ENCODE assay signal across 1 cellular context in the genomic region with DNA sequence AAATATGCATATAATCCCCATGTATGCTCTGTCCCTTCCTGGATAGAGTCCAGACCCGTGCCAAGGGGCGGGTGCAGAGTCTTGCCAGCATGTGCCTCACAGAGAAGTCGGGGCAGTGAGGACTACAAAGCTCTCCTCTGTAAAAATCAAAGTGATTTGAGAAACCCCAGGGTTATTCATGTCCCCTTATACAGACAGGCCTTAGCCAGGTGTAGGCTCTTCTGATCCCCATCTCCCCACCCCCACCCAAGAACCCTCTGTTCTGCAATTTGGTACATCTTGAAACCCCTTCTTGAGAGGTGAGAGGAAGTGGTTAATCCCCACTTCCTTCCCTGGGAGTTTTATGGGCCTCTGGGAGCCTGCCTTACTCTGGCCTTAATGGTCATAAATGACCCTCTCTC.
TF ChIP-seq lines count a peak whose summit lies in the region.

No MANE protein-coding gene starts in this region.

TF ChIP-seq in GM12878, 131 proteins besides CTCF, POLR2A, EP300 and RAD21:
- TF ChIP-seq MAX (IDR thresholded peaks at IDR 0.05; ENCODE audit: low read depth, low read length), result no peak
- TF ChIP-seq HDAC2 (IDR thresholded peaks at IDR 0.05), result no peak
- TF ChIP-seq RUNX3 (IDR thresholded peaks at IDR 0.05; ENCODE audit: low read length), result peak; percentile 85
- no peak for TF ChIP-seq SREBF2 (IDR thresholded peaks at IDR 0.05; ENCODE audit: low read length)
- TF ChIP-seq E2F4 (IDR thresholded peaks at IDR 0.05; ENCODE audit: low read depth, low read length), result no peak
- TF ChIP-seq CBX3 (IDR thresholded peaks at IDR 0.05; ENCODE audit: borderline replicate concordance, low read depth), result no peak
- TF ChIP-seq SPI1 (IDR thresholded peaks at IDR 0.05; ENCODE audit: borderline replicate concordance, insufficient read depth, low read depth, low read length), result peak; percentile 66; the same call in 1 of the 2 replicates
- TF ChIP-seq, protein P1, sequence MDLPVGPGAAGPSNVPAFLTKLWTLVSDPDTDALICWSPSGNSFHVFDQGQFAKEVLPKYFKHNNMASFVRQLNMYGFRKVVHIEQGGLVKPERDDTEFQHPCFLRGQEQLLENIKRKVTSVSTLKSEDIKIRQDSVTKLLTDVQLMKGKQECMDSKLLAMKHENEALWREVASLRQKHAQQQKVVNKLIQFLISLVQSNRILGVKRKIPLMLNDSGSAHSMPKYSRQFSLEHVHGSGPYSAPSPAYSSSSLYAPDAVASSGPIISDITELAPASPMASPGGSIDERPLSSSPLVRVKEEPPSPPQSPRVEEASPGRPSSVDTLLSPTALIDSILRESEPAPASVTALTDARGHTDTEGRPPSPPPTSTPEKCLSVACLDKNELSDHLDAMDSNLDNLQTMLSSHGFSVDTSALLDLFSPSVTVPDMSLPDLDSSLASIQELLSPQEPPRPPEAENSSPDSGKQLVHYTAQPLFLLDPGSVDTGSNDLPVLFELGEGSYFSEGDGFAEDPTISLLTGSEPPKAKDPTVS (IDR thresholded peaks at IDR 0.05; ENCODE audit: low read depth, low read length), result no peak
- peak in 1 of 2 experiments; percentile 69; a peak in 2 of 4 replicates for TF ChIP-seq ETV6 (conservative IDR thresholded peaks at IDR 0.05 in 1 of 2, IDR thresholded peaks at IDR 0.05 in 1 of 2; ENCODE audit: borderline replicate concordance in 1 of 2, low read depth in 1 of 2)
- TF ChIP-seq, protein P2, sequence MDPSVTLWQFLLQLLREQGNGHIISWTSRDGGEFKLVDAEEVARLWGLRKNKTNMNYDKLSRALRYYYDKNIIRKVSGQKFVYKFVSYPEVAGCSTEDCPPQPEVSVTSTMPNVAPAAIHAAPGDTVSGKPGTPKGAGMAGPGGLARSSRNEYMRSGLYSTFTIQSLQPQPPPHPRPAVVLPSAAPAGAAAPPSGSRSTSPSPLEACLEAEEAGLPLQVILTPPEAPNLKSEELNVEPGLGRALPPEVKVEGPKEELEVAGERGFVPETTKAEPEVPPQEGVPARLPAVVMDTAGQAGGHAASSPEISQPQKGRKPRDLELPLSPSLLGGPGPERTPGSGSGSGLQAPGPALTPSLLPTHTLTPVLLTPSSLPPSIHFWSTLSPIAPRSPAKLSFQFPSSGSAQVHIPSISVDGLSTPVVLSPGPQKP (IDR thresholded peaks at IDR 0.05; ENCODE audit: low read depth, low read length), result no peak
- peak; percentile 65; the same call in 1 of the 2 replicates for TF ChIP-seq EED (IDR thresholded peaks at IDR 0.05; ENCODE audit: low read depth)
- TF ChIP-seq, protein P3, sequence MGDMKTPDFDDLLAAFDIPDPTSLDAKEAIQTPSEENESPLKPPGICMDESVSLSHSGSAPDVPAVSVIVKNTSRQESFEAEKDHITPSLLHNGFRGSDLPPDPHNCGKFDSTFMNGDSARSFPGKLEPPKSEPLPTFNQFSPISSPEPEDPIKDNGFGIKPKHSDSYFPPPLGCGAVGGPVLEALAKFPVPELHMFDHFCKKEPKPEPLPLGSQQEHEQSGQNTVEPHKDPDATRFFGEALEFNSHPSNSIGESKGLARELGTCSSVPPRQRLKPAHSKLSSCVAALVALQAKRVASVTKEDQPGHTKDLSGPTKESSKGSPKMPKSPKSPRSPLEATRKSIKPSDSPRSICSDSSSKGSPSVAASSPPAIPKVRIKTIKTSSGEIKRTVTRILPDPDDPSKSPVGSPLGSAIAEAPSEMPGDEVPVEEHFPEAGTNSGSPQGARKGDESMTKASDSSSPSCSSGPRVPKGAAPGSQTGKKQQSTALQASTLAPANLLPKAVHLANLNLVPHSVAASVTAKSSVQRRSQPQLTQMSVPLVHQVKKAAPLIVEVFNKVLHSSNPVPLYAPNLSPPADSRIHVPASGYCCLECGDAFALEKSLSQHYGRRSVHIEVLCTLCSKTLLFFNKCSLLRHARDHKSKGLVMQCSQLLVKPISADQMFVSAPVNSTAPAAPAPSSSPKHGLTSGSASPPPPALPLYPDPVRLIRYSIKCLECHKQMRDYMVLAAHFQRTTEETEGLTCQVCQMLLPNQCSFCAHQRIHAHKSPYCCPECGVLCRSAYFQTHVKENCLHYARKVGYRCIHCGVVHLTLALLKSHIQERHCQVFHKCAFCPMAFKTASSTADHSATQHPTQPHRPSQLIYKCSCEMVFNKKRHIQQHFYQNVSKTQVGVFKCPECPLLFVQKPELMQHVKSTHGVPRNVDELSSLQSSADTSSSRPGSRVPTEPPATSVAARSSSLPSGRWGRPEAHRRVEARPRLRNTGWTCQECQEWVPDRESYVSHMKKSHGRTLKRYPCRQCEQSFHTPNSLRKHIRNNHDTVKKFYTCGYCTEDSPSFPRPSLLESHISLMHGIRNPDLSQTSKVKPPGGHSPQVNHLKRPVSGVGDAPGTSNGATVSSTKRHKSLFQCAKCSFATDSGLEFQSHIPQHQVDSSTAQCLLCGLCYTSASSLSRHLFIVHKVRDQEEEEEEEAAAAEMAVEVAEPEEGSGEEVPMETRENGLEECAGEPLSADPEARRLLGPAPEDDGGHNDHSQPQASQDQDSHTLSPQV (IDR thresholded peaks at IDR 0.05), result no peak
- no peak for TF ChIP-seq FOXK2 (IDR thresholded peaks at IDR 0.05)
- TF ChIP-seq ATF7 (IDR thresholded peaks at IDR 0.05; ENCODE audit: low read depth), result no peak
- no peak for TF ChIP-seq TCF12 (IDR thresholded peaks at IDR 0.05; ENCODE audit: low read depth, low read length)
- TF ChIP-seq CBX5 (IDR thresholded peaks at IDR 0.05; ENCODE audit: low read depth), result no peak
- TF ChIP-seq POLR2AphosphoS2 (IDR thresholded peaks at IDR 0.05; ENCODE audit: low read depth, low read length), result no peak
TF ChIP-seq in GM12878: peak in this region for 4.
